In genomic region chr2:80348078-80348477, GRCh38 we compare ENCODE assay signal across 10 cellular contexts. TPM values are rescaled to one million over a fixed set of nuclear protein-coding genes. Genes with fewer than 3 reads are reported as not detected.
"Had no signal": no experiment of that assay in that cellular context is flagged by ENCODE, and none has a peak within 500 bp of the region (broad histone marks: within the 10 kb centered on the region; RNA-seq: fewer than 3 reads in every experiment).

No MANE protein-coding gene starts in this region.

- H3K4me3 Mint-ChIP-seq: GM23338, H9, HFFc6 had no signal

- H2AFZ ChIP-seq: GM23248, GM23338 had no signal

- H3K27ac Mint-ChIP-seq: GM23338, H9, HFFc6 had no signal

- H3K27ac ChIP-seq: GM23248 had no signal

- H3K9me3 ChIP-seq: HAP-1 had no signal

- DNase-seq: GM23248, GOT3, H7, H9, HCEC 1CT, HFFc6 had no signal

- H3K9ac ChIP-seq: GM23248 had no signal

- ATAC-seq: GM23338, HCT116 had no signal

- H3K4me3 ChIP-seq: GM23248, GM23338, HAP-1 had no signal

- H3K9me3 Mint-ChIP-seq: GM23338, H9 had no signal

- H3K4me1 ChIP-seq: HAP-1 had no signal

- H3K36me3 ChIP-seq: HAP-1 had no signal

RNA-seq across cellular contexts. Expression of gene LRRTM1, which starts 43.5 kb away (rescaled TPM):
- total RNA-seq: GM23248, H4, HFFc6 had no signal
- polyA plus RNA-seq: GM23248 had no signal
